20 cellular contexts compared by ENCODE assay signal in the genomic region with DNA sequence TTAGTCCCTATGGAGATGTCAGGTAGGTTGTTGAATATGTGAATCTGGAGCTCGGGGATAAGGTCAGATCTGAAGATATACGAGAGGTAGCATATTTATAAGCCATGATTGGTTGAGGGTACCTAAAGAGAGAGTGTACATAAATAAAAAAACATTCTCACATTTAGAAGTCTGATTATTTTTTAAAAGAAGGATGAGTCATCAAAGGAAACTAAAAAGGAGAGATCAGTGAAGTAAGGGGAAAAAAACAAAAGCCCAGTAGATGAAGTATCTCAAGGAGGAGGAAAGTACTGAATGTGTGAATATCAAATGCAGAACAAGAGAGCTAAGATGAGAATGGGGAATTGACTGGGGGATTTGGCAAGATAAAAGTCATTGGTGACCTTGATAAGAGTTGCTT. TPM values are rescaled to one million over a fixed set of nuclear protein-coding genes. Genes with fewer than 3 reads are reported as not detected.
A peak's percentile ranks its signal among the peaks of the same experiment; 100 is the strongest.
DNase-seq lines count a peak whose midpoint lies in the region; ATAC-seq, FAIRE-seq and TF ChIP-seq lines count a peak whose summit lies in the region.
"Had no signal": no experiment of that assay in that cellular context is flagged by ENCODE, and none has a peak within 500 bp of the region (broad histone marks: within the 10 kb centered on the region; RNA-seq: fewer than 3 reads in every experiment).

No MANE protein-coding gene starts in this region.

- intact Hi-C loops in activated CD8-positive, alpha-beta T cell treated with anti-CD3 and anti-CD28 coated beads for 36 hours (cut with micrococcal nuclease) = no loop called here

- H3K4me3 Mint-ChIP-seq in activated CD8-positive, alpha-beta T cell treated with anti-CD3 and anti-CD28 coated beads for 36 hours = no peak overlapping the region
- no peak overlapping the region for H3K4me3 Mint-ChIP-seq in activated CD8-positive, alpha-beta T cell treated with anti-CD3 and anti-CD28 coated beads, Interleukin-2, amount 10 ng/mL, durations not matched to agents 7 days and 5 days
- H3K4me3 Mint-ChIP-seq in nephron progenitor cell = no peak overlapping the region

- H3K27ac Mint-ChIP-seq in activated CD8-positive, alpha-beta T cell treated with anti-CD3 and anti-CD28 coated beads for 36 hours = peak overlapping the region; percentile 4
- no peak overlapping the region for H3K27ac Mint-ChIP-seq in activated CD8-positive, alpha-beta T cell treated with anti-CD3 and anti-CD28 coated beads, Interleukin-2, amount 10 ng/mL, durations not matched to agents 7 days and 5 days
- peak overlapping the region; percentile 50 for H3K27ac Mint-ChIP-seq in nephron progenitor cell

- FAIRE-seq in D721Med (lab: Jason Lieb, UNC) = peak; percentile 84

- POLR2A ChIA-PET in activated CD8-positive, alpha-beta T cell treated with anti-CD3 and anti-CD28 coated beads for 36 hours (lab: Charles Lee) = no interaction called here
- POLR2A ChIA-PET in activated CD8-positive, alpha-beta T cell treated with anti-CD3 and anti-CD28 coated beads, Interleukin-2, amount 10 ng/mL, durations not matched to agents 7 days and 5 days (lab: Charles Lee) = no interaction called here

- H3K4me1 Mint-ChIP-seq in activated CD8-positive, alpha-beta T cell treated with anti-CD3 and anti-CD28 coated beads for 36 hours (ENCODE audit: low read depth) = peaks cover 7% of the 10 kb centered on the region
- no peaks in the 10 kb centered on the region for H3K4me1 Mint-ChIP-seq in activated CD8-positive, alpha-beta T cell treated with anti-CD3 and anti-CD28 coated beads, Interleukin-2, amount 10 ng/mL, durations not matched to agents 7 days and 5 days (ENCODE audit: low read depth)
- H3K4me1 Mint-ChIP-seq in nephron progenitor cell = no peaks in the 10 kb centered on the region

- H3K9me3 Mint-ChIP-seq in activated CD8-positive, alpha-beta T cell treated with anti-CD3 and anti-CD28 coated beads for 36 hours = no peaks in the 10 kb centered on the region
- no peaks in the 10 kb centered on the region for H3K9me3 Mint-ChIP-seq in activated CD8-positive, alpha-beta T cell treated with anti-CD3 and anti-CD28 coated beads, Interleukin-2, amount 10 ng/mL, durations not matched to agents 7 days and 5 days (ENCODE audit: insufficient read depth)
- no peaks in the 10 kb centered on the region for H3K9me3 Mint-ChIP-seq in nephron progenitor cell

- no peaks in the 10 kb centered on the region for H3K27me3 Mint-ChIP-seq in activated CD8-positive, alpha-beta T cell treated with anti-CD3 and anti-CD28 coated beads for 36 hours
- H3K27me3 Mint-ChIP-seq in activated CD8-positive, alpha-beta T cell treated with anti-CD3 and anti-CD28 coated beads, Interleukin-2, amount 10 ng/mL, durations not matched to agents 7 days and 5 days (ENCODE audit: low read depth) = no peaks in the 10 kb centered on the region
- H3K27me3 Mint-ChIP-seq in nephron progenitor cell (ENCODE audit: low read depth, poor library complexity) = no peaks in the 10 kb centered on the region

- TF ChIP-seq CTCF in activated CD8-positive, alpha-beta T cell treated with anti-CD3 and anti-CD28 coated beads for 36 hours (IDR thresholded peaks at IDR 0.05) = no peak
- no peak for TF ChIP-seq CTCF in D721Med (IDR thresholded peaks at IDR 0.05; ENCODE audit: insufficient read depth, missing control alignments)
- no peak for TF ChIP-seq CTCF in nephron progenitor cell (IDR thresholded peaks at IDR 0.05)

- ATAC-seq in activated CD8-positive, alpha-beta T cell treated with anti-CD3 and anti-CD28 coated beads for 36 hours = no peak
- no peak for ATAC-seq in activated CD8-positive, alpha-beta T cell treated with anti-CD3 and anti-CD28 coated beads, Interleukin-2, amount 10 ng/mL, durations not matched to agents 7 days and 5 days
- no peak for ATAC-seq in HG03108 (IDR thresholded peaks at IDR 0.05; ENCODE audit: unreplicated experiment)
- ATAC-seq: HCT116 had no signal

- DNase-seq in activated CD8-positive, alpha-beta T cell treated with anti-CD3 and anti-CD28 coated beads for 36 hours = no peak
- no peak for DNase-seq in activated CD8-positive, alpha-beta T cell treated with anti-CD3 and anti-CD28 coated beads, Interleukin-2, amount 10 ng/mL, durations not matched to agents 7 days and 5 days
- no peak for DNase-seq in D721Med (ENCODE audit: insufficient read length, low spot score)
- peak; percentile 64 for DNase-seq in OCI-M1 (lab: John Stamatoyannopoulos, UW)
- no peak for DNase-seq in nephron progenitor cell
- no peak for DNase-seq in T-helper 9 cell
- no peak for DNase-seq in iPS-NIHi11 (ENCODE audit: low spot score)
- DNase-seq: AML-193, EL, GF-D8, GOT3, KG1, NCI-H1436 treated with DMSO at 0.1 percent for 48 hours, NCI-H1930, NCI-H2227 treated with DMSO at 0.1 percent for 48 hours, NCI-H510A, SHP77 treated with DMSO at 0.1 percent for 48 hours, SW 1271 had no signal

- H3K36me3 Mint-ChIP-seq in activated CD8-positive, alpha-beta T cell treated with anti-CD3 and anti-CD28 coated beads for 36 hours (ENCODE audit: low read depth) = no peaks in the 10 kb centered on the region
- no peaks in the 10 kb centered on the region for H3K36me3 Mint-ChIP-seq in activated CD8-positive, alpha-beta T cell treated with anti-CD3 and anti-CD28 coated beads, Interleukin-2, amount 10 ng/mL, durations not matched to agents 7 days and 5 days (ENCODE audit: low read depth)
- peaks cover 35% of the 10 kb centered on the region for H3K36me3 Mint-ChIP-seq in nephron progenitor cell (ENCODE audit: low read depth)

- CTCF ChIA-PET in activated CD8-positive, alpha-beta T cell treated with anti-CD3 and anti-CD28 coated beads for 36 hours (lab: Charles Lee) = no interaction called here
- CTCF ChIA-PET in activated CD8-positive, alpha-beta T cell treated with anti-CD3 and anti-CD28 coated beads, Interleukin-2, amount 10 ng/mL, durations not matched to agents 7 days and 5 days (lab: Charles Lee) = no interaction called here

RNA-seq across cellular contexts. Expression of gene ANGPTL1, which starts 15.7 kb away (rescaled TPM):
- not detected for total RNA-seq in activated CD8-positive, alpha-beta T cell treated with anti-CD3 and anti-CD28 coated beads for 36 hours
- not detected for total RNA-seq in activated CD8-positive, alpha-beta T cell treated with anti-CD3 and anti-CD28 coated beads, Interleukin-2, amount 10 ng/mL, durations not matched to agents 7 days and 5 days
